In the genomic region with DNA sequence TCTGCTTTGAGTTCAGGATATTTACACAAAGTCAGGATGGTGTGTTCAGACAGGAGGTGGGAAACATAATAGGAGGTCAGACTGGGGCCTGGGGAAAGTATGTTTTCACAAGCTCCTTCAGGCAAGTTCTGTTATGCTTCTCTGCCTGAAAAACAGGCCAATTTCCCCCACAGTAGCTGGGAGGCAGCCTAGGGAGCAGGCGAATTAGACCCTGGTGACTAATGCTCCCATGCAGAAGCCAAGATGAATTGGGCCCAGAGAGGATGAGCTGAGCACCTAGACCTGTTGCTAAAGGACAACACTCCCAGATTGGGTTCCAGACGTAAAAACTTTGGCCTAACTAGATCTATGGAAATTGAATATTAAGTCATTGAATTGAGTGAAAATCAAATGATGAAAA, we compare ENCODE assay signal across 32 cellular contexts.
"Had no signal": no experiment of that assay in that cellular context is flagged by ENCODE, and none has a peak within 500 bp of the region (broad histone marks: within the 10 kb centered on the region; RNA-seq: fewer than 3 reads in every experiment).

No MANE protein-coding gene starts in this region.

- H3K9me3 Mint-ChIP-seq: dendritic cell treated with granulocyte-macrophage colony-stimulating factor and Interleukin-4, amounts not matched to agents 40 ng/mL and 50 ng/mL, for 4 days; neural crest cell had no signal

- ATAC-seq: gastroesophageal sphincter; heart left ventricle; left colon; left ventricle myocardium superior; lower lobe of right lung; mucosa of descending colon; natural killer cell treated with Interleukin-12 subunit alpha and Interleukin-12 subunit beta and Interleukin-15 and Interleukin-18, amount 100 ng/mL, for 72 hours; pancreas; sciatic nerve; stimulated activated naive CD8-positive, alpha-beta T cell treated with anti-CD3 and anti-CD28 coated beads, Interleukin-15, amount 100 ng/mL, for 72 hours; upper lobe of right lung had no signal

- H3K36me3 Mint-ChIP-seq: memory B cell; naive B cell; natural killer cell treated with Interleukin-12 subunit alpha and Interleukin-12 subunit beta and Interleukin-15 and Interleukin-18, amount 100 ng/mL, for 72 hours had no signal

- H3K36me3 ChIP-seq: esophagus squamous epithelium, gastroesophageal sphincter, heart left ventricle, lower lobe of right lung, neutrophil, pancreas, right atrium auricular region, suprapubic skin, transverse colon, upper lobe of right lung, uterus had no signal

- H2AFZ ChIP-seq: hepatocyte had no signal

- DNase-seq: effector CD8-positive, alpha-beta T cell; endodermal cell; esophagus squamous epithelium; heart left ventricle; kidney glomerular epithelial cell; left colon; left ventricle myocardium superior; lower lobe of right lung; mucosa of descending colon; naive B cell; pancreas; stimulated activated CD4-positive, alpha-beta T cell treated with anti-CD3 and anti-CD28 coated beads, Interleukin-12 subunit alpha, Interleukin-12 subunit beta, amount 100 ng/mL, for 4 hours; stimulated activated CD4-positive, alpha-beta T cell treated with anti-CD3 and anti-CD28 coated beads, Interleukin-1b, Interleukin-23, amount 100 ng/mL, for 48 hours; stimulated activated CD4-positive, alpha-beta T cell treated with anti-CD3 and anti-CD28 coated beads, Interleukin-4, amount 100 ng/mL, for 1 hour; stimulated activated CD8-positive, alpha-beta memory T cell treated with anti-CD3 and anti-CD28 coated beads, Interleukin-4, amount 100 ng/mL, for 48 hours; stimulated activated naive CD4-positive, alpha-beta T cell; stimulated activated naive CD8-positive, alpha-beta T cell treated with anti-CD3 and anti-CD28 coated beads, Interleukin-15, amount 100 ng/mL, for 72 hours; transverse colon; upper lobe of right lung; uterus had no signal

- H3K9me3 ChIP-seq: esophagus squamous epithelium, gastroesophageal sphincter, lower lobe of right lung, mucosa of descending colon, neutrophil, pancreas, right atrium auricular region, suprapubic skin, transverse colon, upper lobe of right lung, uterus had no signal

- H3K79me2 ChIP-seq: hepatocyte had no signal

- H3K4me1 Mint-ChIP-seq: memory B cell; naive B cell; neural crest cell; stimulated activated naive CD8-positive, alpha-beta T cell treated with anti-CD3 and anti-CD28 coated beads, Interleukin-15, amount 100 ng/mL, for 72 hours had no signal

- H3K4me3 Mint-ChIP-seq: dendritic cell treated with granulocyte-macrophage colony-stimulating factor and Interleukin-4, amounts not matched to agents 40 ng/mL and 50 ng/mL, for 4 days; endodermal cell; memory B cell; naive B cell; natural killer cell treated with Interleukin-12 subunit alpha and Interleukin-12 subunit beta and Interleukin-15 and Interleukin-18, amount 100 ng/mL, for 72 hours; neural crest cell; stimulated activated naive CD8-positive, alpha-beta T cell treated with anti-CD3 and anti-CD28 coated beads, Interleukin-15, amount 100 ng/mL, for 72 hours had no signal

- H3K27ac Mint-ChIP-seq: dendritic cell treated with granulocyte-macrophage colony-stimulating factor and Interleukin-4, amounts not matched to agents 40 ng/mL and 50 ng/mL, for 4 days; endodermal cell; memory B cell; naive B cell; natural killer cell treated with Interleukin-12 subunit alpha and Interleukin-12 subunit beta and Interleukin-15 and Interleukin-18, amount 100 ng/mL, for 72 hours; stimulated activated naive CD8-positive, alpha-beta T cell treated with anti-CD3 and anti-CD28 coated beads, Interleukin-15, amount 100 ng/mL, for 72 hours had no signal

- H3K27me3 ChIP-seq: esophagus squamous epithelium, gastroesophageal sphincter, heart left ventricle, hepatocyte, neutrophil, pancreas, right atrium auricular region, suprapubic skin, transverse colon, upper lobe of right lung, uterus had no signal

- H3K4me3 ChIP-seq: esophagus squamous epithelium, gastroesophageal sphincter, heart left ventricle, hepatocyte, lower lobe of right lung, mucosa of descending colon, pancreas, right atrium auricular region, smooth muscle cell, suprapubic skin, transverse colon, upper lobe of right lung, uterus had no signal

- H3K27me3 Mint-ChIP-seq: dendritic cell treated with granulocyte-macrophage colony-stimulating factor and Interleukin-4, amounts not matched to agents 40 ng/mL and 50 ng/mL, for 4 days; progenitor cell of endocrine pancreas; stimulated activated naive CD8-positive, alpha-beta T cell treated with anti-CD3 and anti-CD28 coated beads, Interleukin-15, amount 100 ng/mL, for 72 hours had no signal

- H3K4me2 ChIP-seq: hepatocyte, smooth muscle cell had no signal

- H3K4me1 ChIP-seq: gastroesophageal sphincter, heart left ventricle, lower lobe of right lung, pancreas, right atrium auricular region, suprapubic skin, transverse colon, upper lobe of right lung, uterus had no signal

- H3K27ac ChIP-seq: gastroesophageal sphincter, heart left ventricle, hepatocyte, lower lobe of right lung, neutrophil, pancreas, right atrium auricular region, suprapubic skin, transverse colon, upper lobe of right lung, uterus had no signal
